ENCODE assay signal across 1 cellular context in the genomic region with DNA sequence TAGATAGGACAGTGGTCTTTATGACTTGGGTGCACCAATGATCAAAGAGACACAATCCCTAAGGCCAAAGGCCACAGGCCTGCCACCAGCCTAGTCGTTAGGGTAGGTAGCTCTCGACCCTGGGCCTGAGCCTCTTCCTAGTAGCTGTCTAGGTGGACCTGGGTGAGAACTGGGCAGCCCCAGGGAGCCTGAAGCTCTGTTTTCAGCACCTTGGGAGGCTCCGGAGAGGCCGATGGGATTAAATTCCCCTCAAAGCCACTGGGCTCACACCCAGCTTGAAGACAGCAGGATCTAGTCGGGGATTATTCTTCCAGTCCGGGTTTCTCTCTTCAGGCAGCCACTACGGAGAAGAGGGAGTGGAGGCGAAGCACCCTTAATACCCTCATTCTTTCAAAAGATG.
TF ChIP-seq lines count a peak whose summit lies in the region.

No MANE protein-coding gene starts in this region.

TF ChIP-seq in H1, 55 proteins besides CTCF, POLR2A, EP300 and RAD21:
- TF ChIP-seq KDM5A (IDR thresholded peaks at IDR 0.05; ENCODE audit: low read length) (no peak), CBX8 (IDR thresholded peaks at IDR 0.05; ENCODE audit: borderline replicate concordance, low read depth, low read length) (no peak), SUZ12 (IDR thresholded peaks at IDR 0.05; ENCODE audit: low read length) (no peak), FOSL1 (IDR thresholded peaks at IDR 0.05; ENCODE audit: insufficient read depth, low read depth, low read length) (no peak), ASH2L (IDR thresholded peaks at IDR 0.05; ENCODE audit: low read length) (no peak), SP1 (IDR thresholded peaks at IDR 0.05; ENCODE audit: low read depth, low read length) (no peak), POLR2AphosphoS5 (IDR thresholded peaks at IDR 0.05; ENCODE audit: low read depth, low read length) (peak; percentile 60), TEAD4 (IDR thresholded peaks at IDR 0.05; ENCODE audit: low read depth, low read length) (no peak), CEBPB (IDR thresholded peaks at IDR 0.05; ENCODE audit: low read depth, low read length) (no peak), PHF8 (conservative IDR thresholded peaks at IDR 0.05; ENCODE audit: low read depth, low read length) (no peak), RXRA (IDR thresholded peaks at IDR 0.05; ENCODE audit: insufficient read depth, low read depth, low read length) (0 out of 2 replicates have a peak, but pooled peaks have one; percentile 16), SIX5 (IDR thresholded peaks at IDR 0.05; ENCODE audit: low read depth, low read length) (no peak), CBX5 (IDR thresholded peaks at IDR 0.05; ENCODE audit: low read depth, low read length) (no peak), POU5F1 (IDR thresholded peaks at IDR 0.05; ENCODE audit: low read depth, low read length) (no peak), NANOG (IDR thresholded peaks at IDR 0.05; ENCODE audit: insufficient read depth, low read depth, low read length, poor library complexity, severe bottlenecking) (no peak), KDM4A (IDR thresholded peaks at IDR 0.05; ENCODE audit: low read depth, low read length, severe bottlenecking) (no peak), SRF (IDR thresholded peaks at IDR 0.05; ENCODE audit: low read depth, low read length) (no peak)
- TF ChIP-seq, protein P1, sequence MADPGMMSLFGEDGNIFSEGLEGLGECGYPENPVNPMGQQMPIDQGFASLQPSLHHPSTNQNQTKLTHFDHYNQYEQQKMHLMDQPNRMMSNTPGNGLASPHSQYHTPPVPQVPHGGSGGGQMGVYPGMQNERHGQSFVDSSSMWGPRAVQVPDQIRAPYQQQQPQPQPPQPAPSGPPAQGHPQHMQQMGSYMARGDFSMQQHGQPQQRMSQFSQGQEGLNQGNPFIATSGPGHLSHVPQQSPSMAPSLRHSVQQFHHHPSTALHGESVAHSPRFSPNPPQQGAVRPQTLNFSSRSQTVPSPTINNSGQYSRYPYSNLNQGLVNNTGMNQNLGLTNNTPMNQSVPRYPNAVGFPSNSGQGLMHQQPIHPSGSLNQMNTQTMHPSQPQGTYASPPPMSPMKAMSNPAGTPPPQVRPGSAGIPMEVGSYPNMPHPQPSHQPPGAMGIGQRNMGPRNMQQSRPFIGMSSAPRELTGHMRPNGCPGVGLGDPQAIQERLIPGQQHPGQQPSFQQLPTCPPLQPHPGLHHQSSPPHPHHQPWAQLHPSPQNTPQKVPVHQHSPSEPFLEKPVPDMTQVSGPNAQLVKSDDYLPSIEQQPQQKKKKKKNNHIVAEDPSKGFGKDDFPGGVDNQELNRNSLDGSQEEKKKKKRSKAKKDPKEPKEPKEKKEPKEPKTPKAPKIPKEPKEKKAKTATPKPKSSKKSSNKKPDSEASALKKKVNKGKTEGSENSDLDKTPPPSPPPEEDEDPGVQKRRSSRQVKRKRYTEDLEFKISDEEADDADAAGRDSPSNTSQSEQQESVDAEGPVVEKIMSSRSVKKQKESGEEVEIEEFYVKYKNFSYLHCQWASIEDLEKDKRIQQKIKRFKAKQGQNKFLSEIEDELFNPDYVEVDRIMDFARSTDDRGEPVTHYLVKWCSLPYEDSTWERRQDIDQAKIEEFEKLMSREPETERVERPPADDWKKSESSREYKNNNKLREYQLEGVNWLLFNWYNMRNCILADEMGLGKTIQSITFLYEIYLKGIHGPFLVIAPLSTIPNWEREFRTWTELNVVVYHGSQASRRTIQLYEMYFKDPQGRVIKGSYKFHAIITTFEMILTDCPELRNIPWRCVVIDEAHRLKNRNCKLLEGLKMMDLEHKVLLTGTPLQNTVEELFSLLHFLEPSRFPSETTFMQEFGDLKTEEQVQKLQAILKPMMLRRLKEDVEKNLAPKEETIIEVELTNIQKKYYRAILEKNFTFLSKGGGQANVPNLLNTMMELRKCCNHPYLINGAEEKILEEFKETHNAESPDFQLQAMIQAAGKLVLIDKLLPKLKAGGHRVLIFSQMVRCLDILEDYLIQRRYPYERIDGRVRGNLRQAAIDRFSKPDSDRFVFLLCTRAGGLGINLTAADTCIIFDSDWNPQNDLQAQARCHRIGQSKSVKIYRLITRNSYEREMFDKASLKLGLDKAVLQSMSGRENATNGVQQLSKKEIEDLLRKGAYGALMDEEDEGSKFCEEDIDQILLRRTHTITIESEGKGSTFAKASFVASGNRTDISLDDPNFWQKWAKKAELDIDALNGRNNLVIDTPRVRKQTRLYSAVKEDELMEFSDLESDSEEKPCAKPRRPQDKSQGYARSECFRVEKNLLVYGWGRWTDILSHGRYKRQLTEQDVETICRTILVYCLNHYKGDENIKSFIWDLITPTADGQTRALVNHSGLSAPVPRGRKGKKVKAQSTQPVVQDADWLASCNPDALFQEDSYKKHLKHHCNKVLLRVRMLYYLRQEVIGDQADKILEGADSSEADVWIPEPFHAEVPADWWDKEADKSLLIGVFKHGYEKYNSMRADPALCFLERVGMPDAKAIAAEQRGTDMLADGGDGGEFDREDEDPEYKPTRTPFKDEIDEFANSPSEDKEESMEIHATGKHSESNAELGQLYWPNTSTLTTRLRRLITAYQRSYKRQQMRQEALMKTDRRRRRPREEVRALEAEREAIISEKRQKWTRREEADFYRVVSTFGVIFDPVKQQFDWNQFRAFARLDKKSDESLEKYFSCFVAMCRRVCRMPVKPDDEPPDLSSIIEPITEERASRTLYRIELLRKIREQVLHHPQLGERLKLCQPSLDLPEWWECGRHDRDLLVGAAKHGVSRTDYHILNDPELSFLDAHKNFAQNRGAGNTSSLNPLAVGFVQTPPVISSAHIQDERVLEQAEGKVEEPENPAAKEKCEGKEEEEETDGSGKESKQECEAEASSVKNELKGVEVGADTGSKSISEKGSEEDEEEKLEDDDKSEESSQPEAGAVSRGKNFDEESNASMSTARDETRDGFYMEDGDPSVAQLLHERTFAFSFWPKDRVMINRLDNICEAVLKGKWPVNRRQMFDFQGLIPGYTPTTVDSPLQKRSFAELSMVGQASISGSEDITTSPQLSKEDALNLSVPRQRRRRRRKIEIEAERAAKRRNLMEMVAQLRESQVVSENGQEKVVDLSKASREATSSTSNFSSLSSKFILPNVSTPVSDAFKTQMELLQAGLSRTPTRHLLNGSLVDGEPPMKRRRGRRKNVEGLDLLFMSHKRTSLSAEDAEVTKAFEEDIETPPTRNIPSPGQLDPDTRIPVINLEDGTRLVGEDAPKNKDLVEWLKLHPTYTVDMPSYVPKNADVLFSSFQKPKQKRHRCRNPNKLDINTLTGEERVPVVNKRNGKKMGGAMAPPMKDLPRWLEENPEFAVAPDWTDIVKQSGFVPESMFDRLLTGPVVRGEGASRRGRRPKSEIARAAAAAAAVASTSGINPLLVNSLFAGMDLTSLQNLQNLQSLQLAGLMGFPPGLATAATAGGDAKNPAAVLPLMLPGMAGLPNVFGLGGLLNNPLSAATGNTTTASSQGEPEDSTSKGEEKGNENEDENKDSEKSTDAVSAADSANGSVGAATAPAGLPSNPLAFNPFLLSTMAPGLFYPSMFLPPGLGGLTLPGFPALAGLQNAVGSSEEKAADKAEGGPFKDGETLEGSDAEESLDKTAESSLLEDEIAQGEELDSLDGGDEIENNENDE (IDR thresholded peaks at IDR 0.05; ENCODE audit: insufficient replicate concordance, low read length): no peak
TF ChIP-seq in H1: peak in this region for 2.
